40 cellular contexts compared by ENCODE assay signal in genomic region chr16:55628306-55628968, GRCh38. TPM values are rescaled to one million over a fixed set of nuclear protein-coding genes. Genes with fewer than 3 reads are reported as not detected.
"Had no signal": no experiment of that assay in that cellular context is flagged by ENCODE, and none has a peak within 500 bp of the region (broad histone marks: within the 10 kb centered on the region; RNA-seq: fewer than 3 reads in every experiment).

No MANE protein-coding gene starts in this region.

- H3K27me3 ChIP-seq: brain microvascular endothelial cell had no signal

- H3K4me3 ChIP-seq: MG63, PC-9 had no signal

- DNase-seq: activated CD4-positive, alpha-beta T cell treated with anti-CD3 and anti-CD28 coated beads, Interleukin-2, amount 10 ng/mL, durations not matched to agents 24 days and 14 days; activated CD4-positive, alpha-beta T cell treated with anti-CD3 and anti-CD28 coated beads, Interleukin-2, amount 50 U/mL, for 4 hours; activated CD8-positive, alpha-beta T cell treated with anti-CD3 and anti-CD28 coated beads for 36 hours; activated effector memory CD4-positive, alpha-beta T cell treated with anti-CD3 and anti-CD28 coated beads, Interleukin-2, amount 50 U/mL, for 16 hours; activated naive CD4-positive, alpha-beta T cell; activated naive CD4-positive, alpha-beta T cell treated with anti-CD3 and anti-CD28 coated beads, Interleukin-2, amount 50 U/mL, for 16 hours; activated naive CD8-positive, alpha-beta T cell treated with anti-CD3 and anti-CD28 coated beads for 36 hours; activated T-cell treated with anti-CD3 and anti-CD28 coated beads, Interleukin-2, amount 50 U/mL, for 1 hour; activated T-cell treated with anti-CD3 and anti-CD28 coated beads, Interleukin-2, amount 50 U/mL, for 72 hours; amniotic stem cell; aorta; brain microvascular endothelial cell; central memory CD4-positive, alpha-beta T cell; Kasumi-1; MG63; NCI-H1048; NCI-H1105 treated with DMSO at 0.1 percent for 48 hours; NCI-H1436; NCI-H1694; NCI-H1930; NCI-H2081 treated with DMSO at 0.1 percent for 48 hours; NCI-H345; NCI-H524 treated with DMSO at 0.1 percent for 48 hours; NK-92 treated with Interleukin-12 subunit alpha and Interleukin-12 subunit beta, amount 100 ng/mL, for 24 hours; PC-9; SIG-M5; SW 1271; T-helper 1 cell; T-helper 2 cell; T-helper 9 cell had no signal

- H3K4me1 Mint-ChIP-seq: activated CD4-positive, alpha-beta T cell treated with anti-CD3 and anti-CD28 coated beads, Interleukin-2, amount 10 ng/mL, durations not matched to agents 24 days and 14 days; activated naive CD8-positive, alpha-beta T cell treated with anti-CD3 and anti-CD28 coated beads for 36 hours; activated T-helper 17 cell treated with anti-CD3 and anti-CD28 coated beads, Interleukin-2, amount 50 U/mL, for 72 hours had no signal

- H3K36me3 Mint-ChIP-seq: activated naive CD8-positive, alpha-beta T cell treated with anti-CD3 and anti-CD28 coated beads for 36 hours had no signal

- H3K4me2 ChIP-seq: PC-9 had no signal

- H3K27ac Mint-ChIP-seq: activated CD4-positive, alpha-beta T cell treated with anti-CD3 and anti-CD28 coated beads, Interleukin-2, amount 10 ng/mL, durations not matched to agents 24 days and 14 days; activated CD8-positive, alpha-beta T cell treated with anti-CD3 and anti-CD28 coated beads for 36 hours; activated naive CD8-positive, alpha-beta T cell treated with anti-CD3 and anti-CD28 coated beads for 36 hours; activated T-cell treated with anti-CD3 and anti-CD28 coated beads, Interleukin-2, amount 50 U/mL, for 72 hours; activated T-helper 17 cell treated with anti-CD3 and anti-CD28 coated beads, Interleukin-2, amount 50 U/mL, for 72 hours had no signal

- H3K27ac ChIP-seq: brain microvascular endothelial cell, PC-9, RWPE1, VCaP had no signal

- FAIRE-seq: RCC 7860 had no signal

- H2AFZ ChIP-seq: PC-9 had no signal

- H3K36me3 ChIP-seq: brain microvascular endothelial cell, MG63 had no signal

- H3K9me3 Mint-ChIP-seq: activated CD8-positive, alpha-beta T cell treated with anti-CD3 and anti-CD28 coated beads for 36 hours; activated T-helper 17 cell treated with anti-CD3 and anti-CD28 coated beads, Interleukin-2, amount 50 U/mL, for 72 hours had no signal

- H3K27me3 Mint-ChIP-seq: activated CD4-positive, alpha-beta T cell treated with anti-CD3 and anti-CD28 coated beads, Interleukin-2, amount 10 ng/mL, durations not matched to agents 24 days and 14 days; activated CD8-positive, alpha-beta T cell treated with anti-CD3 and anti-CD28 coated beads for 36 hours had no signal

- H3K4me3 Mint-ChIP-seq: activated CD4-positive, alpha-beta T cell treated with anti-CD3 and anti-CD28 coated beads, Interleukin-2, amount 10 ng/mL, durations not matched to agents 24 days and 14 days; activated CD8-positive, alpha-beta T cell treated with anti-CD3 and anti-CD28 coated beads for 36 hours; activated naive CD8-positive, alpha-beta T cell treated with anti-CD3 and anti-CD28 coated beads for 36 hours; activated T-cell treated with anti-CD3 and anti-CD28 coated beads, Interleukin-2, amount 50 U/mL, for 72 hours; activated T-helper 17 cell treated with anti-CD3 and anti-CD28 coated beads, Interleukin-2, amount 50 U/mL, for 72 hours had no signal

- ATAC-seq: activated CD8-positive, alpha-beta T cell treated with anti-CD3 and anti-CD28 coated beads for 36 hours; activated T-cell treated with anti-CD3 and anti-CD28 coated beads, Interleukin-2, amount 50 U/mL, for 72 hours; activated T-helper 17 cell treated with anti-CD3 and anti-CD28 coated beads, Interleukin-2, amount 50 U/mL, for 72 hours; Right ventricle myocardium inferior; SK-N-SH treated with all-trans-retinoic acid at 6 μM for 48 hours had no signal

RNA-seq across cellular contexts. Expression of gene SLC6A2, which starts 27.4 kb away (rescaled TPM):
- total RNA-seq: activated CD4-positive, alpha-beta T cell treated with anti-CD3 and anti-CD28 coated beads, Interleukin-2, amount 10 ng/mL, durations not matched to agents 24 days and 14 days; activated CD8-positive, alpha-beta memory T cell treated with anti-CD3 and anti-CD28 coated beads for 36 hours; activated CD8-positive, alpha-beta T cell treated with anti-CD3 and anti-CD28 coated beads for 36 hours; activated naive CD8-positive, alpha-beta T cell treated with anti-CD3 and anti-CD28 coated beads for 36 hours; activated T-cell treated with anti-CD3 and anti-CD28 coated beads, Interleukin-2, amount 50 U/mL, for 72 hours; activated T-helper 17 cell treated with anti-CD3 and anti-CD28 coated beads, Interleukin-2, amount 50 U/mL, for 72 hours; NCI-H460; OCI-LY7; Right ventricle myocardium inferior; SK-MEL-5 had no signal
